Comparison of ENCODE assay signal across 8 cellular contexts in the genomic region with DNA sequence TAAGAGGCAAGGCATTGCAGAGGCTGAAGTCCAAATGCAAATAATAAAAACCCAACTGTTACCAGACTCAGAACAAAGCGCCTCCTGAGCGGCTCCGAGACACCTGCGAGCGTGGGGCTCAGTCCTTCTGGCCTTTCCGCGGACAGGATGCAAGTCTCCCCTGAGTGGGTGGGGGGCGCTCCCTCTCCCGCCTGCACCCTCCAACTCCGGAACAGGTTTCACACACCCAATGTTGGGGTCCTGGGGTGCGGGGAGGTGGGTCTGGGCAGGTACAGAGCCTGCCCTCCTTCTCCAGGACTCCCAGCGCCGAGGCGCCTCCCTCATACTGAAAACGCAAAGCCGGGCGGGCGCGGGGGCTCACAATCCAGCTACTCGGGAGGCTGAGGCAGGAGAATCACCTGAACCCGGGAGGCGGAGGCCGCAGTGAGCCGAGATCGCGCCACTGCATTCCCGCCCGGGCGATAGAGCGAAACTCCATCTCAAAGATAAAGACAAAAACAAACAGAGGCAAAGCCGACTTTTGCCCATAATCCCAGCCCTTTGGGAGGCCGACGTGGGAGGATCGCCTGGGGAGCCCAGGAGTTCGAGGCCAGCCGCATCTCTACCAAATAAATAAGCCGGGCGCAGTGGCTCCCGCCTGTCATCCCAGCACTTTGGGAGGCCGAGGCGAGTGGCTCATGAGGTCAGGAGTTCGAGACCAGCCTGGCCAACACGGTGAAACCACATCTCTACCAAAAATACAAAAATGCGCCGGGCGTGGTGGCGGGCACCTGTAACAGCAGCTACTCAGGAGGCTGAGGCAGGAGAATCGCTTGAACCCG. TPM values are rescaled to one million over a fixed set of nuclear protein-coding genes. Genes with fewer than 3 reads are reported as not detected.
DNase-seq lines count a peak whose midpoint lies in the region; ATAC-seq and TF ChIP-seq lines count a peak whose summit lies in the region.

No MANE protein-coding gene starts in this region.

- peaks cover 0 to 31% (median 0%) of the 10 kb centered on the region in 4 donors for H3K27me3 ChIP-seq in esophagus squamous epithelium
- H3K27me3 ChIP-seq in gastroesophageal sphincter: peaks cover 9% of the 10 kb centered on the region

- no peaks in the 10 kb centered on the region for H3K9me3 ChIP-seq in esophagus squamous epithelium
- H3K9me3 ChIP-seq in gastroesophageal sphincter: no peaks in the 10 kb centered on the region

- TF ChIP-seq POLR2A in esophagus squamous epithelium (IDR thresholded peaks at IDR 0.05): no peak
- TF ChIP-seq POLR2A in gastroesophageal sphincter (IDR thresholded peaks at IDR 0.05): no peak

- DNase-seq in GM12864 (ENCODE audit: low read depth) (no peak), RWPE1 (ENCODE audit: low spot score) (no peak), esophagus squamous epithelium (lab: John Stamatoyannopoulos, UW) (no peak), skeletal muscle cell (ENCODE audit: low read depth) (no peak), NCI-H2227 treated with DMSO at 0.1 percent for 48 hours (lab: John Stamatoyannopoulos, UW) (no peak), DMS114 treated with DMSO at 0.1 percent for 48 hours (lab: John Stamatoyannopoulos, UW; ENCODE audit: unreplicated experiment) (no peak)

- TF ChIP-seq CTCF in GM12864 (IDR thresholded peaks at IDR 0.05; ENCODE audit: low read depth, low read length, missing control alignments): no peak
- TF ChIP-seq CTCF in RWPE1 (conservative IDR thresholded peaks at IDR 0.05; ENCODE audit: low read depth): no peak
- no peak for TF ChIP-seq CTCF in esophagus squamous epithelium (IDR thresholded peaks at IDR 0.05)
- no peak for TF ChIP-seq CTCF in gastroesophageal sphincter (IDR thresholded peaks at IDR 0.05)

- 65 to 74% methylated on average over 19 to 45 of the region's 49 CpGs for WGBS in esophagus squamous epithelium, 2 donors
- 84 to 100% methylated on average over 3 to 22 of the region's 49 CpGs for WGBS in gastroesophageal sphincter (ENCODE audit: low coverage in 1 of 2), 2 donors

- POLR2A ChIA-PET in RWPE1 (lab: Yijun Ruan, JAX; ENCODE audit: low non-redundant PET): interaction anchor here (0.6 kb wide), 1 partner anchor 245 kb away, joined by 15 read pairs; no protein-coding TSS in a partner anchor

- TF ChIP-seq EP300 in gastroesophageal sphincter (IDR thresholded peaks at IDR 0.05): no peak

- CTCF ChIA-PET in RWPE1 (lab: Yijun Ruan, JAX): no interaction called here

- no peaks in the 10 kb centered on the region for H3K36me3 ChIP-seq in esophagus squamous epithelium
- no peaks in the 10 kb centered on the region for H3K36me3 ChIP-seq in gastroesophageal sphincter

- H3K4me3 ChIP-seq in GM12864 (ENCODE audit: low read depth, low read length) (peak overlapping the region; percentile 90), esophagus squamous epithelium (peak overlapping the region; percentile 52 to 72 (median 70)), skeletal muscle cell (ENCODE audit: low read depth, low read length) (peak overlapping the region; percentile 74), gastroesophageal sphincter (peak overlapping the region in 1 of 2 donors; percentile 75)

- intact Hi-C loops in esophagus squamous epithelium (cut with DNase I): no loop called here

- ATAC-seq in gastroesophageal sphincter (no peak), GM19467 (IDR thresholded peaks at IDR 0.05; ENCODE audit: unreplicated experiment) (no peak)

- peaks cover 8 to 31% (median 8%) of the 10 kb centered on the region in 3 donors for H3K4me1 ChIP-seq in esophagus squamous epithelium
- peaks cover 0 to 21% (median 5%) of the 10 kb centered on the region in 3 donors for H3K4me1 ChIP-seq in gastroesophageal sphincter

- peak overlapping the region; percentile 70 for H3K27ac ChIP-seq in RWPE1
- H3K27ac ChIP-seq in esophagus squamous epithelium: no peak overlapping the region
- H3K27ac ChIP-seq in gastroesophageal sphincter: no peak overlapping the region

RNA-seq across cellular contexts. Expression of a gene that starts 0.9 kb away (rescaled TPM):
- total RNA-seq in esophagus squamous epithelium (10 to 100 TPM in 1 of 4 donors, 1 to 10 TPM in 3; 2.5 to 12.6 (median 6.7) TPM), gastroesophageal sphincter (1 to 10 TPM in 1 of 4 donors, under 1 TPM in 3; 0.15 to 1.4 (median 0.66) TPM)
